8 cellular contexts compared by ENCODE assay signal in genomic region chr18:49813071-49813320, GRCh38. TPM values are rescaled to one million over a fixed set of nuclear protein-coding genes. Genes with fewer than 3 reads are reported as not detected.
DNase-seq lines count a peak whose midpoint lies in the region; ATAC-seq lines count a peak whose summit lies in the region.

No MANE protein-coding gene starts in this region.

- peak overlapping the region; percentile 97 for H3K4me3 Mint-ChIP-seq in activated T-helper 1 cell treated with anti-CD3 and anti-CD28 coated beads, Interleukin-12 subunit alpha, Interleukin-12 subunit beta, Interleukin-2, Interleukin-4 antibody, amounts not matched to agents 30 ng/mL and 10 ng/mL and 1 ng/mL, durations not matched to agents 14 hours and 24 hours and 36 hours

- H3K27ac Mint-ChIP-seq in activated T-helper 1 cell treated with anti-CD3 and anti-CD28 coated beads, Interleukin-12 subunit alpha, Interleukin-12 subunit beta, Interleukin-2, Interleukin-4 antibody, amounts not matched to agents 30 ng/mL and 10 ng/mL and 1 ng/mL, durations not matched to agents 14 hours and 24 hours and 36 hours, result peak overlapping the region; percentile 30

- no peaks in the 10 kb centered on the region for H3K27me3 Mint-ChIP-seq in activated T-helper 1 cell treated with anti-CD3 and anti-CD28 coated beads, Interleukin-12 subunit alpha, Interleukin-12 subunit beta, Interleukin-2, Interleukin-4 antibody, amounts not matched to agents 30 ng/mL and 10 ng/mL and 1 ng/mL, durations not matched to agents 14 hours and 24 hours and 36 hours (ENCODE audit: insufficient read depth)

- peaks cover 19% of the 10 kb centered on the region for H3K9me3 Mint-ChIP-seq in activated T-helper 1 cell treated with anti-CD3 and anti-CD28 coated beads, Interleukin-12 subunit alpha, Interleukin-12 subunit beta, Interleukin-2, Interleukin-4 antibody, amounts not matched to agents 30 ng/mL and 10 ng/mL and 1 ng/mL, durations not matched to agents 14 hours and 24 hours and 36 hours

- H3K36me3 Mint-ChIP-seq in activated T-helper 1 cell treated with anti-CD3 and anti-CD28 coated beads, Interleukin-12 subunit alpha, Interleukin-12 subunit beta, Interleukin-2, Interleukin-4 antibody, amounts not matched to agents 30 ng/mL and 10 ng/mL and 1 ng/mL, durations not matched to agents 14 hours and 24 hours and 36 hours (ENCODE audit: low read depth), result peaks cover 43% of the 10 kb centered on the region

- DNase-seq in NOMO-1 (lab: John Stamatoyannopoulos, UW; ENCODE audit: unreplicated experiment in 2 of 2) (peak; percentile 30 to 31), NOMO-1 treated with dmso at 0.1 percent for 144 hours (lab: John Stamatoyannopoulos, UW; ENCODE audit: unreplicated experiment) (no peak), LHCN-M2 (ENCODE audit: low read depth) (peak; percentile 40), globus pallidus (ENCODE audit: low spot score) (peak; percentile 54), occipital lobe (lab: John Stamatoyannopoulos, UW) (peak; percentile 26)
- no peak for DNase-seq in activated T-helper 1 cell treated with anti-CD3 and anti-CD28 coated beads, Interleukin-12 subunit alpha, Interleukin-12 subunit beta, Interleukin-2, Interleukin-4 antibody, amounts not matched to agents 30 ng/mL and 10 ng/mL and 1 ng/mL, durations not matched to agents 14 hours and 24 hours and 36 hours (ENCODE audit: low spot score)
- no peak for DNase-seq in stimulated activated CD4-positive, alpha-beta T cell treated with anti-CD3 and anti-CD28 coated beads, Interleukin-12 subunit alpha, Interleukin-12 subunit beta, amount 100 ng/mL, for 4 hours

- H3K4me1 Mint-ChIP-seq in activated T-helper 1 cell treated with anti-CD3 and anti-CD28 coated beads, Interleukin-12 subunit alpha, Interleukin-12 subunit beta, Interleukin-2, Interleukin-4 antibody, amounts not matched to agents 30 ng/mL and 10 ng/mL and 1 ng/mL, durations not matched to agents 14 hours and 24 hours and 36 hours (ENCODE audit: low read depth), result peaks cover 56% of the 10 kb centered on the region

- intact Hi-C loops in activated T-helper 1 cell treated with anti-CD3 and anti-CD28 coated beads, Interleukin-12 subunit alpha, Interleukin-12 subunit beta, Interleukin-2, Interleukin-4 antibody, amounts not matched to agents 30 ng/mL and 10 ng/mL and 1 ng/mL, durations not matched to agents 14 hours and 24 hours and 36 hours (cut with micrococcal nuclease), result loop anchor here (1.0 to 10.0 kb wide), 17 partner anchors 16 to 1678 kb away; partner anchors contain the start of genes CFAP53, DYM, MBD1 and MEX3C

- peak; percentile 22 for ATAC-seq in GM21786 (IDR thresholded peaks at IDR 0.05; ENCODE audit: unreplicated experiment)

RNA-seq across cellular contexts. Expression of gene ACAA2, which starts 0.3 kb away (rescaled TPM):
- total RNA-seq in LHCN-M2 (2014; rRNA removed) (80.1 and 84.1 TPM in 2 replicates), occipital lobe (22.5 TPM)
- 87.2 TPM for polyA plus RNA-seq in LHCN-M2 (2012)
- 74.3 and 74.6 TPM in 2 replicates for total RNA-seq in activated T-helper 1 cell treated with anti-CD3 and anti-CD28 coated beads, Interleukin-12 subunit alpha, Interleukin-12 subunit beta, Interleukin-2, Interleukin-4 antibody, amounts not matched to agents 30 ng/mL and 10 ng/mL and 1 ng/mL, durations not matched to agents 14 hours and 24 hours and 36 hours

Comparison
In these comparisons a context has a peak if more than half of its experiments do, and no peak if none do; other contexts are left out.
1. DNase-seq: peak in NOMO-1 (2 of 2), LHCN-M2 (single experiment), globus pallidus (single experiment) and occipital lobe (single experiment); none in NOMO-1 treated with dmso at 0.1 percent for 144 hours (single experiment), activated T-helper 1 cell treated with anti-CD3 and anti-CD28 coated beads, Interleukin-12 subunit alpha, Interleukin-12 subunit beta, Interleukin-2, Interleukin-4 antibody, amounts not matched to agents 30 ng/mL and 10 ng/mL and 1 ng/mL, durations not matched to agents 14 hours and 24 hours and 36 hours (single experiment) and stimulated activated CD4-positive, alpha-beta T cell treated with anti-CD3 and anti-CD28 coated beads, Interleukin-12 subunit alpha, Interleukin-12 subunit beta, amount 100 ng/mL, for 4 hours (single experiment).